Comparison of ENCODE assay signal across 20 cellular contexts in the genomic region with DNA sequence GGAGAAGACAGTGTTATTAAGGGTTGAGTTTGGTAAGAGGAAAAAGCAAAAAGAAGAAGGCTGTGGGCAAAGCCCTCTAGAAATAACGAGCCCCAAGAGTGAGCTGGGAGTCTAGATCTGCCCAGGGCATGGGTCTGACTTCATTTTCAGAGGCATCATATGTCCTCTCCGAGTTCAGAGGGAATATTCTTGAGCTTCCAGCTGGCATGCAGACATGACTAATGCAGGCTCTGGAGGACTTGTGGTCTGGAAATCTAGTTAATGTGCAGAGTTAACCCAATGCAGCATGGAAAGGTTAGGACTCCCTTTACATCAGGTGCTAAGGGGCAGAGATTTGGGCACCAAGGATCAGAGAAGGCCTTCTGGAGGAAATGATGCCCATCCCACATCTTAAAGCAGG. TPM values are rescaled to one million over a fixed set of nuclear protein-coding genes. Genes with fewer than 3 reads are reported as not detected.
DNase-seq lines count a peak whose midpoint lies in the region; ATAC-seq, FAIRE-seq and TF ChIP-seq lines count a peak whose summit lies in the region.
"Had no signal": no experiment of that assay in that cellular context is flagged by ENCODE, and none has a peak within 500 bp of the region (broad histone marks: within the 10 kb centered on the region; RNA-seq: fewer than 3 reads in every experiment).

No MANE protein-coding gene starts in this region.

- H2BK120ac ChIP-seq in mesenchymal stem cell (ENCODE audit: low read depth, low read length) = no peak overlapping the region

- peaks cover 11% of the 10 kb centered on the region for H3K4me1 ChIP-seq in mesenchymal stem cell (ENCODE audit: control insufficient read depth, insufficient read depth, low read depth, low read length)
- H3K4me1 ChIP-seq: parathyroid adenoma had no signal

- H3K9ac ChIP-seq in mesenchymal stem cell (ENCODE audit: low read length) = no peak overlapping the region
- H3K9ac ChIP-seq: parathyroid adenoma had no signal

- FAIRE-seq in bronchial epithelial cell (lab: Jason Lieb, UNC) = no peak

- H3K79me1 ChIP-seq in mesenchymal stem cell (replicated peaks; ENCODE audit: low read length, poor library complexity, severe bottlenecking) = no peaks in the 10 kb centered on the region

- WGBS in mesenchymal stem cell = 49% methylated on average over 2 of the region's 2 CpGs

- no peak overlapping the region for H2AFZ ChIP-seq in mesenchymal stem cell (ENCODE audit: low read depth, low read length)
- H2AFZ ChIP-seq: parathyroid adenoma had no signal

- H3K23ac ChIP-seq in mesenchymal stem cell (ENCODE audit: low read length in 2 of 2) = no peak overlapping the region

- H3K9me3 Mint-ChIP-seq in activated T-cell treated with anti-CD3 and anti-CD28 coated beads, Interleukin-2, amount 50 U/mL, for 4 hours = no peaks in the 10 kb centered on the region
- H3K9me3 Mint-ChIP-seq: central memory CD8-positive, alpha-beta T cell had no signal

- H3K36me3 Mint-ChIP-seq in activated T-cell treated with anti-CD3 and anti-CD28 coated beads, Interleukin-2, amount 50 U/mL, for 4 hours (ENCODE audit: insufficient read depth) = no peaks in the 10 kb centered on the region
- H3K36me3 Mint-ChIP-seq: CD14-positive monocyte, mesothelial cell of epicardium had no signal

- in situ Hi-C loops in Caki2 (cut with HindIII; ENCODE audit: low pct_unique_long_range_greater_than_20kb, low sequenced_read_pairs) (no loop called here), GM13976 (cut with MboI; ENCODE audit: low sequenced_read_pairs, unreplicated experiment) (no loop called here)

- peak overlapping the region; percentile 94 for H3K27ac ChIP-seq in mesenchymal stem cell (ENCODE audit: low read length, poor library complexity, severe bottlenecking)
- H3K27ac ChIP-seq: epithelial cell of prostate, parathyroid adenoma had no signal

- H3K4me3 ChIP-seq in bronchial epithelial cell (ENCODE audit: low read depth, low read length) (no peak overlapping the region), mesenchymal stem cell (ENCODE audit: insufficient read depth in 1 of 2, low read depth in 1 of 2, low read length in 2 of 2) (no peak overlapping the region)

- H3K27me3 Mint-ChIP-seq in activated T-cell treated with anti-CD3 and anti-CD28 coated beads, Interleukin-2, amount 50 U/mL, for 4 hours (ENCODE audit: low read depth) = peaks cover 5% of the 10 kb centered on the region

- no peak overlapping the region for H3K18ac ChIP-seq in mesenchymal stem cell (ENCODE audit: low read depth in 1 of 2, low read length in 2 of 2)

- H3K14ac ChIP-seq in mesenchymal stem cell (ENCODE audit: low read length in 2 of 2) = no peak overlapping the region

- ATAC-seq in activated T-cell treated with anti-CD3 and anti-CD28 coated beads, Interleukin-2, amount 50 U/mL, for 4 hours = no peak
- ATAC-seq: activated CD8-positive, alpha-beta T cell treated with anti-CD3 and anti-CD28 coated beads, Interleukin-2, amount 10 ng/mL, durations not matched to agents 7 days and 5 days had no signal

- H3K9me3 ChIP-seq in mesenchymal stem cell (ENCODE audit: control insufficient read depth, low read length) = no peaks in the 10 kb centered on the region

- no peak overlapping the region for H2BK15ac ChIP-seq in mesenchymal stem cell (ENCODE audit: low read depth, poor library complexity, severe bottlenecking)

- H3K4ac ChIP-seq in mesenchymal stem cell (ENCODE audit: low read depth in 1 of 2, low read length in 2 of 2) = no peak overlapping the region

- no peaks in the 10 kb centered on the region for H3K4me1 Mint-ChIP-seq in activated T-cell treated with anti-CD3 and anti-CD28 coated beads, Interleukin-2, amount 50 U/mL, for 4 hours (ENCODE audit: low read depth)
- H3K4me1 Mint-ChIP-seq: CD14-positive monocyte; central memory CD8-positive, alpha-beta T cell had no signal

- H3K4me2 ChIP-seq in mesenchymal stem cell (ENCODE audit: low read length, poor library complexity, severe bottlenecking) = no peak overlapping the region

- H3K36me3 ChIP-seq in bronchial epithelial cell (ENCODE audit: control insufficient read depth, insufficient read depth, low read length) (no peaks in the 10 kb centered on the region), mesenchymal stem cell (ENCODE audit: control insufficient read depth in 1 of 2, insufficient read depth in 2 of 2, low read depth in 1 of 2, low read length in 2 of 2) (no peaks in the 10 kb centered on the region)

- peak overlapping the region; percentile 48 for H2BK5ac ChIP-seq in mesenchymal stem cell (ENCODE audit: low read depth, low read length, poor library complexity, severe bottlenecking)

- H4K91ac ChIP-seq in mesenchymal stem cell (ENCODE audit: low read length) = no peak overlapping the region

- no peak overlapping the region for H3K4me3 Mint-ChIP-seq in activated T-cell treated with anti-CD3 and anti-CD28 coated beads, Interleukin-2, amount 50 U/mL, for 4 hours
- H3K4me3 Mint-ChIP-seq: activated CD8-positive, alpha-beta T cell treated with anti-CD3 and anti-CD28 coated beads, Interleukin-2, amount 10 ng/mL, durations not matched to agents 7 days and 5 days; CD14-positive monocyte; central memory CD8-positive, alpha-beta T cell; mesothelial cell of epicardium had no signal

- no peaks in the 10 kb centered on the region for H3K27me3 ChIP-seq in bronchial epithelial cell (ENCODE audit: control insufficient read depth, insufficient read depth, low read length)
- peaks cover 0 to 10% of the 10 kb centered on the region in 2 experiments for H3K27me3 ChIP-seq in mesenchymal stem cell (ENCODE audit: control insufficient read depth in 1 of 2, insufficient read depth in 1 of 2, low read length in 2 of 2)

- H4K8ac ChIP-seq in mesenchymal stem cell (ENCODE audit: low read length) = no peak overlapping the region

- H2BK12ac ChIP-seq in mesenchymal stem cell (ENCODE audit: low read length in 2 of 2) = no peak overlapping the region

- no peak overlapping the region for H2AK5ac ChIP-seq in mesenchymal stem cell (ENCODE audit: low read length, severe bottlenecking)

- TF ChIP-seq CTCF in bronchial epithelial cell (IDR thresholded peaks at IDR 0.05; ENCODE audit: insufficient read depth, low read length, severe bottlenecking) = no peak
- TF ChIP-seq CTCF in GM13976 (IDR thresholded peaks at IDR 0.05; ENCODE audit: borderline replicate concordance, control extremely low read depth, extremely low read depth, insufficient read depth, missing control alignments) = no peak

- DNase-seq in Caki2 (ENCODE audit: low read depth) (peak; percentile 65), LHCN-M2 (ENCODE audit: low read depth) (peak; percentile 91), bronchial epithelial cell (ENCODE audit: low read depth) (peak; percentile 73), mesenchymal stem cell (peak; percentile 28), GM13976 (ENCODE audit: low spot score) (no peak), NCI-H1105 treated with DMSO at 0.1 percent for 48 hours (lab: John Stamatoyannopoulos, UW) (no peak), NK-92 (lab: John Stamatoyannopoulos, UW; ENCODE audit: unreplicated experiment) (no peak)
- DNase-seq in activated T-cell treated with anti-CD3 and anti-CD28 coated beads, Interleukin-2, amount 50 U/mL, for 4 hours = no peak
- DNase-seq: activated CD8-positive, alpha-beta T cell treated with anti-CD3 and anti-CD28 coated beads, Interleukin-2, amount 10 ng/mL, durations not matched to agents 7 days and 5 days; activated effector memory CD4-positive, alpha-beta T cell treated with anti-CD3 and anti-CD28 coated beads, Interleukin-2, amount 50 U/mL, for 16 hours; GDM1; GOT3; NCI-H1048; NCI-H510A; RPMI8226 had no signal

RNA-seq across cellular contexts. Expression of a gene that starts 7.3 kb away (rescaled TPM):
- total RNA-seq in Caki2 (2014; rRNA removed; shearing (Covaris generic); ENCODE audit: low replicate concordance) = 3.8 and 5.3 TPM in 2 replicates
- total RNA-seq in LHCN-M2 (2014; rRNA removed) = not detected in 2 replicates
- polyA plus RNA-seq in LHCN-M2 (2012) = not detected
- not detected in 2 replicates for total RNA-seq in bronchial epithelial cell
- not detected for polyA plus RNA-seq in mesenchymal stem cell (2013, experiment 1 of 2)
- not detected for polyA plus RNA-seq in mesenchymal stem cell (2013, experiment 2 of 2)
- total RNA-seq in activated T-cell treated with anti-CD3 and anti-CD28 coated beads, Interleukin-2, amount 50 U/mL, for 4 hours = not detected
- total RNA-seq: activated CD8-positive, alpha-beta T cell treated with anti-CD3 and anti-CD28 coated beads, Interleukin-2, amount 10 ng/mL, durations not matched to agents 7 days and 5 days; mesothelial cell of epicardium had no signal
- polyA plus RNA-seq: CD14-positive monocyte had no signal

Comparison
In these comparisons a context has a peak if more than half of its experiments do, and no peak if none do; other contexts are left out.
1. DNase-seq: peak in Caki2 (single experiment), LHCN-M2 (single experiment), bronchial epithelial cell (single experiment) and mesenchymal stem cell (single experiment); none in GM13976 (single experiment), NCI-H1105 treated with DMSO at 0.1 percent for 48 hours (single experiment), NK-92 (single experiment) and activated T-cell treated with anti-CD3 and anti-CD28 coated beads, Interleukin-2, amount 50 U/mL, for 4 hours (single experiment).